Comparison of ENCODE assay signal across 35 cellular contexts in genomic region chr12:129089576-129089975, GRCh38.
"Had no signal": no experiment of that assay in that cellular context is flagged by ENCODE, and none has a peak within 500 bp of the region (broad histone marks: within the 10 kb centered on the region; RNA-seq: fewer than 3 reads in every experiment).

No MANE protein-coding gene starts in this region.

- DNase-seq: Karpas-422, MG63, MM.1S, MV-4-11, NCI-H1048, NCI-H1092, NCI-H1092 treated with DMSO at 0.1 percent for 48 hours, NCI-H1105, NCI-H1105 treated with DMSO at 0.1 percent for 48 hours, NCI-H1417, NCI-H1417 treated with DMSO at 0.1 percent for 48 hours, NCI-H1436, NCI-H1436 treated with DMSO at 0.1 percent for 48 hours, NCI-H146, NCI-H1694, NCI-H1694 treated with DMSO at 0.1 percent for 48 hours, NCI-H187, NCI-H187 treated with DMSO at 0.1 percent for 48 hours, NCI-H1930, NCI-H2029, NCI-H2029 treated with DMSO at 0.1 percent for 48 hours, NCI-H2081, NCI-H2081 treated with DMSO at 0.1 percent for 48 hours, NCI-H2107, NCI-H2171, NCI-H2171 treated with DMSO at 0.1 percent for 48 hours, NCI-H2227 treated with DMSO at 0.1 percent for 48 hours, NCI-H226, NCI-H345, NCI-H446, NCI-H446 treated with DMSO at 0.1 percent for 48 hours, NCI-H510A, NCI-H510A treated with DMSO at 0.1 percent for 48 hours, NCI-H524 had no signal

- H3K27ac ChIP-seq: KMS-11 had no signal

- H3K9ac ChIP-seq: KMS-11 had no signal

- H3K27me3 ChIP-seq: MG63 had no signal

- H3K4me3 ChIP-seq: MG63 had no signal

- H3K36me3 ChIP-seq: MG63 had no signal

- H3K9me3 ChIP-seq: MG63 had no signal

- H3K4me2 ChIP-seq: KMS-11 had no signal
